1 cellular context compared by ENCODE assay signal in the genomic region with DNA sequence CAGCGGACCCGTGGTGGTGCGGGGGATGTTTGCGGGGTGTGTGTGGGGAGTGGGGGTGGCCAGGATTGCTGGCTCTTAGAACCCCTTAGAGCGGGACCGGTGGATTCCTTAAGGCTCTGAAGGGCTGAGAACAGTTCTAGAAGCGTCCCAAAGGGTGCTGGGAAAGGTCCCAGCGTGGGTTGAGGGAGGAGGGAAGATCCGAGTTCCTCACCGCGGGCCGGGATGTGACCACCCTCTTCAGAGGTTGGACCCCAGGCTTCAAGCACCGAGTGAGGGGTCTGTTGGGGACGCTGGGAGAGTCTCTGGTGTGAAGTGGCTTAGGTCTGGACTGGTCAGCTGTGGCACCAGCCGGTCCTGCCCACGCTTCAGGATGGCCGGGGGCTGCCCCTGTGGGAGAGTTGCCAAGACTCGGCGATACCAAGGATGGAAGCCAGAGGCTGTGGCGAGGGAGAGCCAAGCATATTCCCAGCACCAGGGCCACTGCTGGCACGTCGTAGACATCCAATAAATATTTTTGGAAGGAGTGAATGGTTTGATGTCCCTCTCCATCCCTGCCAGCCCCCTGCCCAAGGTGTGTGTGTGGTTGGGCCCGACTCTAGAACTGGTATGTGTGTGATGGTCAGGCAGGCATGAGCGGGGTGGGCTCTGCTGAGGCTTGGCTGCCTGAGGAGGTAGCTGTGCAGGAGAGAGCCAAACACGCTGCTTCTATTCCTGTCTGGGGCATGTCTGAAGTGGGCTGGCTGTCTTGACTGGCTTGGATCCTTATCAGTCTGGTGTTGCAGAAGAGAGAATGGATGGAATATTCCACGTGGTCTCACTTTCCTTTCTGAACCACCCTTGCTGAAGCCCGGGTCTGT.
TF ChIP-seq lines count a peak whose summit lies in the region.

No MANE protein-coding gene starts in this region.

TF ChIP-seq in H1, 55 proteins besides CTCF, POLR2A, EP300 and RAD21:
- TF ChIP-seq PHF8 (conservative IDR thresholded peaks at IDR 0.05; ENCODE audit: low read depth, low read length) (no peak), POLR2AphosphoS5 (IDR thresholded peaks at IDR 0.05; ENCODE audit: low read depth, low read length) (no peak; the same call in 1 of the 2 replicates), SP2 (IDR thresholded peaks at IDR 0.05; ENCODE audit: low read length) (no peak), NRF1 (IDR thresholded peaks at IDR 0.05; ENCODE audit: low read depth, low read length) (no peak), SAP30 (IDR thresholded peaks at IDR 0.05; ENCODE audit: insufficient read depth, insufficient replicate concordance, low read length) (no peak), CBX5 (IDR thresholded peaks at IDR 0.05; ENCODE audit: low read depth, low read length) (no peak), GTF2F1 (IDR thresholded peaks at IDR 0.05; ENCODE audit: borderline replicate concordance, low read depth, low read length) (no peak), HDAC2 (IDR thresholded peaks at IDR 0.05; ENCODE audit: borderline replicate concordance in 1 of 2, low read depth in 2 of 2, low read length in 2 of 2) (no peak), SUZ12 (IDR thresholded peaks at IDR 0.05; ENCODE audit: low read length) (no peak), EGR1 (IDR thresholded peaks at IDR 0.05; ENCODE audit: borderline replicate concordance, low read depth, low read length) (no peak), HDAC6 (IDR thresholded peaks at IDR 0.05; ENCODE audit: low read depth, low read length) (no peak), CEBPB (IDR thresholded peaks at IDR 0.05; ENCODE audit: low read depth, low read length) (no peak), BCL11A (IDR thresholded peaks at IDR 0.05; ENCODE audit: low read depth in 2 of 2, low read length in 2 of 2) (no peak), BRCA1 (IDR thresholded peaks at IDR 0.05; ENCODE audit: low read depth, low read length) (no peak), BACH1 (IDR thresholded peaks at IDR 0.05; ENCODE audit: low read length) (no peak), CTBP2 (IDR thresholded peaks at IDR 0.05; ENCODE audit: borderline replicate concordance, insufficient read depth, insufficient read length, low read length) (no peak), RNF2 (IDR thresholded peaks at IDR 0.05; ENCODE audit: borderline replicate concordance, low read depth, low read length, missing control alignments, poor library complexity, severe bottlenecking) (no peak), RBBP5 (IDR thresholded peaks at IDR 0.05; ENCODE audit: borderline replicate concordance, low read depth, low read length) (no peak)
- TF ChIP-seq, protein P1, sequence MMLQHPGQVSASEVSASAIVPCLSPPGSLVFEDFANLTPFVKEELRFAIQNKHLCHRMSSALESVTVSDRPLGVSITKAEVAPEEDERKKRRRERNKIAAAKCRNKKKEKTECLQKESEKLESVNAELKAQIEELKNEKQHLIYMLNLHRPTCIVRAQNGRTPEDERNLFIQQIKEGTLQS (IDR thresholded peaks at IDR 0.05; ENCODE audit: insufficient read depth, low read depth, low read length), result no peak
